8 cellular contexts compared by ENCODE assay signal in genomic region chr15:70478251-70478990, GRCh38.
DNase-seq lines count a peak whose midpoint lies in the region; ATAC-seq and TF ChIP-seq lines count a peak whose summit lies in the region.

No MANE protein-coding gene starts in this region.

- no peak overlapping the region for H3K4me3 Mint-ChIP-seq in nephron

- TF ChIP-seq CTCF in nephron (IDR thresholded peaks at IDR 0.05; ENCODE audit: unreplicated experiment in 3 of 3), result no peak

- H3K36me3 Mint-ChIP-seq in nephron (ENCODE audit: low read depth), result peaks cover 4% of the 10 kb centered on the region

- H3K27me3 Mint-ChIP-seq in nephron (ENCODE audit: low read depth), result peaks cover 74% of the 10 kb centered on the region

- peaks cover 2% of the 10 kb centered on the region for H3K9me3 Mint-ChIP-seq in nephron

- peak; percentile 42 for ATAC-seq in HG02571 (IDR thresholded peaks at IDR 0.05; ENCODE audit: unreplicated experiment)
- no peak for ATAC-seq in HG02981 (IDR thresholded peaks at IDR 0.05; ENCODE audit: unreplicated experiment)

- peaks cover 37% of the 10 kb centered on the region for H3K4me1 Mint-ChIP-seq in nephron

- peak; percentile 11 for DNase-seq in NCI-H146 (lab: John Stamatoyannopoulos, UW)
- no peak for DNase-seq in NCI-H146 treated with DMSO at 0.1 percent for 48 hours (lab: John Stamatoyannopoulos, UW; ENCODE audit: unreplicated experiment)
- DNase-seq in RPMI7951 (ENCODE audit: low read depth), result peak; percentile 20
- no peak for DNase-seq in NCI-H446 (lab: John Stamatoyannopoulos, UW)
- DNase-seq in HK-2 (ENCODE audit: unreplicated experiment), result no peak

- peak overlapping the region in 2 of 3 experiments; percentile 67 to 76 for H3K27ac Mint-ChIP-seq in nephron

Comparison
In these comparisons a context has a peak if more than half of its experiments do, and no peak if none do; other contexts are left out.
1. DNase-seq: peak in NCI-H146 (single experiment) and RPMI7951 (single experiment); none in NCI-H146 treated with DMSO at 0.1 percent for 48 hours (single experiment), NCI-H446 (0 of 2) and HK-2 (single experiment).